Comparison of ENCODE assay signal across 9 cellular contexts in the genomic region with DNA sequence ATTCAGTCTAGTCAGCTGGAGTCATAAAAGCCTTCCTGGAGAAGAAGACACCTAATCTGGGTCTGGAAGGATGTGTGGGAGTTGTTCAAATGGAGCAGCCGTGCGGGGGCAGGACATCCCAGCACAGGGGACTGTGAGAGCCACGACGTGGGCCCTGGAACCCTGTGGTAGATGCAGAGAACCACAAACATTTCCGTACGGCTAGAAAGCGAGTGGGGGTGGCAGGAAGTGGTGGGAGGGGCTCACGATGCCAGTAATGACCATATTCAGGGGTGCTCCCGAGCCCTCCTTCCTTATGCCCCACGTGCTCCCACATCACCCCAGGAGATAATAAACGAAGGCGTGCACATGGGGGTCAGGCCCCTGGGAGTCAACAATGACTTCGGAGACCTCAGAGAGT. TPM values are rescaled to one million over a fixed set of nuclear protein-coding genes. Genes with fewer than 3 reads are reported as not detected.
A peak's percentile ranks its signal among the peaks of the same experiment; 100 is the strongest.
DNase-seq lines count a peak whose midpoint lies in the region; ATAC-seq and TF ChIP-seq lines count a peak whose summit lies in the region.
"Had no signal": no experiment of that assay in that cellular context is flagged by ENCODE, and none has a peak within 500 bp of the region (broad histone marks: within the 10 kb centered on the region; RNA-seq: fewer than 3 reads in every experiment).

No MANE protein-coding gene starts in this region.

- H3K4me1 Mint-ChIP-seq in T-helper 2 cell treated with Interferon-gamma antibody and Interleukin-4, amounts not matched to agents 5 μg/mL and 100 μg/mL, for 36 hours (ENCODE audit: low read depth): peaks cover 71% of the 10 kb centered on the region

- peaks cover 4% of the 10 kb centered on the region for H3K9me3 Mint-ChIP-seq in T-helper 2 cell treated with Interferon-gamma antibody and Interleukin-4, amounts not matched to agents 5 μg/mL and 100 μg/mL, for 36 hours

- in situ Hi-C loops in brain microvascular endothelial cell (cut with HindIII; ENCODE audit: low pct_ligation_motif_present, low sequenced_read_pairs): no loop called here

- DNase-seq in T-helper 2 cell treated with Interferon-gamma antibody and Interleukin-4, amounts not matched to agents 5 μg/mL and 100 μg/mL, for 36 hours (ENCODE audit: low spot score): peak; percentile 90
- peak; percentile 97 for DNase-seq in brain microvascular endothelial cell
- no peak for DNase-seq in AML-193 (lab: John Stamatoyannopoulos, UW)
- no peak for DNase-seq in NCI-H187 (lab: John Stamatoyannopoulos, UW)

- TF ChIP-seq CTCF in brain microvascular endothelial cell (IDR thresholded peaks at IDR 0.05; ENCODE audit: low read depth, low read length, missing control alignments): no peak

- H3K4me2 ChIP-seq in skeletal muscle satellite cell (ENCODE audit: low read length): peak overlapping the region; percentile 80

- H3K9ac ChIP-seq in skeletal muscle satellite cell (ENCODE audit: low read depth, low read length): peak overlapping the region; percentile 91
- H3K9ac ChIP-seq: parathyroid adenoma had no signal

- H3K4me3 Mint-ChIP-seq in T-helper 2 cell treated with Interferon-gamma antibody and Interleukin-4, amounts not matched to agents 5 μg/mL and 100 μg/mL, for 36 hours: peak overlapping the region; percentile 79

- H3K4me1 ChIP-seq in skeletal muscle satellite cell (ENCODE audit: control insufficient read depth, insufficient read depth, low read length): peaks cover 76% of the 10 kb centered on the region
- H3K4me1 ChIP-seq: parathyroid adenoma had no signal

- peaks cover 1% of the 10 kb centered on the region for H3K36me3 Mint-ChIP-seq in T-helper 2 cell treated with Interferon-gamma antibody and Interleukin-4, amounts not matched to agents 5 μg/mL and 100 μg/mL, for 36 hours (ENCODE audit: low read depth)

- peak overlapping the region; percentile 99 for H3K27ac ChIP-seq in brain microvascular endothelial cell
- H3K27ac ChIP-seq: parathyroid adenoma had no signal

- H3K27me3 ChIP-seq in brain microvascular endothelial cell (replicated peaks) (no peaks in the 10 kb centered on the region), skeletal muscle satellite cell (ENCODE audit: control insufficient read depth, insufficient read depth, low read length) (no peaks in the 10 kb centered on the region)

- H3K27me3 Mint-ChIP-seq in T-helper 2 cell treated with Interferon-gamma antibody and Interleukin-4, amounts not matched to agents 5 μg/mL and 100 μg/mL, for 36 hours (ENCODE audit: low read depth): no peaks in the 10 kb centered on the region

- no peaks in the 10 kb centered on the region for H3K9me3 ChIP-seq in skeletal muscle satellite cell (replicated peaks; ENCODE audit: low read length)

- H3K36me3 ChIP-seq in brain microvascular endothelial cell (replicated peaks) (no peaks in the 10 kb centered on the region), skeletal muscle satellite cell (ENCODE audit: insufficient read depth, low read length) (peaks cover 4% of the 10 kb centered on the region)

- peak overlapping the region; percentile 23 for H3K27ac Mint-ChIP-seq in T-helper 2 cell treated with Interferon-gamma antibody and Interleukin-4, amounts not matched to agents 5 μg/mL and 100 μg/mL, for 36 hours

- ATAC-seq in GM21576 (IDR thresholded peaks at IDR 0.05; ENCODE audit: unreplicated experiment) (peak; percentile 76), GM21447 (IDR thresholded peaks at IDR 0.05; ENCODE audit: unreplicated experiment) (no peak)

- peak overlapping the region; percentile 63 for H3K4me3 ChIP-seq in brain microvascular endothelial cell (ENCODE audit: low read depth, low read length)
- H3K4me3 ChIP-seq in skeletal muscle satellite cell (ENCODE audit: low read length): peak overlapping the region; percentile 24

RNA-seq across cellular contexts. Expression of a gene that starts 21.0 kb away (rescaled TPM):
- 1,992 and 2,805 TPM in 2 replicates for total RNA-seq in skeletal muscle satellite cell (2012; rRNA removed)

RNA-seq across cellular contexts. Expression of a gene that starts 52.1 kb away (rescaled TPM):
- 24.7 and 53.0 TPM in 2 replicates for total RNA-seq in skeletal muscle satellite cell (2012; rRNA removed)
- total RNA-seq: T-helper 2 cell treated with Interferon-gamma antibody and Interleukin-4, amounts not matched to agents 100 ng/mL and 5 ng/mL, for 36 hours had no signal

Comparison
In these comparisons a context has a peak if more than half of its experiments do, and no peak if none do; other contexts are left out.
1. DNase-seq: peak in T-helper 2 cell treated with Interferon-gamma antibody and Interleukin-4, amounts not matched to agents 5 μg/mL and 100 μg/mL, for 36 hours (single experiment) and brain microvascular endothelial cell (single experiment); none in AML-193 (0 of 2) and NCI-H187 (0 of 2).